10 cellular contexts compared by ENCODE assay signal in the genomic region with DNA sequence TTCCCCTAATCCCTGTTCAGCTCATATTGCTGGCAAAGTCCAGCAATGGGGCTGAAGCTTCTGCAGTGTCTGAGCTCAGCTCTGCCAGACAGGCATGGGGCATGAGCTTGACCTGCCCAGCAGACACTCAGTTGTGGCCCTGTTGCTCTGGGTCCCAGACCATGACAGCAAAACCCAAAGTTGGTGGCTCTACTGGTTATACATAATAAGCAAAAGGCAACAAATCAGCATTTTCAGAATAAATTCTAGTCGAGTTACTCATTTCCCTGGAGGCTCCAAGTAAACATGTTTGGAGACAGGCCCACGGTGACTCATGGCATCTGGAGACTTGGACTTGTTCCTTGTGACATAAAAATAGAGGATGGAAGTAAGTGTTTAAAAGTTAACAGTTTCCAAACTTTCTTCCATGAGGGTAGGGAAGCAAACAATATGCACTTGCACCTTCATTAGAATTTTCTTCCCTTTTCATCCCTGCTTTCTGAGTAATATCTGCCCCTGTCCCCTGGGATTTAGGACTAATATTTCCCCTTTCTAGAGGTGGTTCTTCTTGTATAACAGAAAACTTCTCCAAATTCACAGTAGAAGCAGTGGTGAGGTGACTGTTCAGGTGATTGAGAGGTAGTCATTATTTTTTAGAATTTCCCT.
DNase-seq lines count a peak whose midpoint lies in the region; ATAC-seq and TF ChIP-seq lines count a peak whose summit lies in the region.
"Had no signal": no experiment of that assay in that cellular context is flagged by ENCODE, and none has a peak within 500 bp of the region (broad histone marks: within the 10 kb centered on the region; RNA-seq: fewer than 3 reads in every experiment).

No MANE protein-coding gene starts in this region.

- intact Hi-C loops in breast epithelium (cut with DNase I; ENCODE audit: low total_unique reads), result no loop called here

- TF ChIP-seq CTCF in breast epithelium (IDR thresholded peaks at IDR 0.05) (no peak), suprapubic skin (IDR thresholded peaks at IDR 0.05) (no peak)

- TF ChIP-seq POLR2A in breast epithelium (IDR thresholded peaks at IDR 0.05) (no peak), suprapubic skin (IDR thresholded peaks at IDR 0.05) (no peak)

- no peaks in the 10 kb centered on the region for H3K27me3 ChIP-seq in breast epithelium
- no peaks in the 10 kb centered on the region for H3K27me3 ChIP-seq in suprapubic skin

- H3K4me1 Mint-ChIP-seq in natural killer cell treated with Interleukin-12 subunit alpha and Interleukin-12 subunit beta and Interleukin-15 and Interleukin-18, amount 100 ng/mL, for 72 hours (ENCODE audit: low read depth in 2 of 2), result no peaks in the 10 kb centered on the region

- H3K4me3 Mint-ChIP-seq in natural killer cell treated with Interleukin-12 subunit alpha and Interleukin-12 subunit beta and Interleukin-15 and Interleukin-18, amount 100 ng/mL, for 72 hours, result no peak overlapping the region

- no peaks in the 10 kb centered on the region for H3K9me3 ChIP-seq in breast epithelium
- H3K9me3 ChIP-seq in suprapubic skin, result no peaks in the 10 kb centered on the region

- no peak for ATAC-seq in natural killer cell treated with Interleukin-12 subunit alpha and Interleukin-12 subunit beta and Interleukin-15 and Interleukin-18, amount 100 ng/mL, for 72 hours

- no peaks in the 10 kb centered on the region for H3K36me3 Mint-ChIP-seq in natural killer cell treated with Interleukin-12 subunit alpha and Interleukin-12 subunit beta and Interleukin-15 and Interleukin-18, amount 100 ng/mL, for 72 hours

- no peaks in the 10 kb centered on the region for H3K9me3 Mint-ChIP-seq in natural killer cell treated with Interleukin-12 subunit alpha and Interleukin-12 subunit beta and Interleukin-15 and Interleukin-18, amount 100 ng/mL, for 72 hours

- no peak overlapping the region for H3K27ac Mint-ChIP-seq in natural killer cell treated with Interleukin-12 subunit alpha and Interleukin-12 subunit beta and Interleukin-15 and Interleukin-18, amount 100 ng/mL, for 72 hours

- peaks cover 0 to 3% of the 10 kb centered on the region in 2 donors for H3K27me3 Mint-ChIP-seq in natural killer cell treated with Interleukin-12 subunit alpha and Interleukin-12 subunit beta and Interleukin-15 and Interleukin-18, amount 100 ng/mL, for 72 hours

- H3K4me3 ChIP-seq in breast epithelium (no peak overlapping the region), suprapubic skin (no peak overlapping the region)

- no peak for TF ChIP-seq EP300 in suprapubic skin (IDR thresholded peaks at IDR 0.05)

- peak; percentile 39 for DNase-seq in HK-2 (ENCODE audit: unreplicated experiment)
- DNase-seq in breast epithelium (ENCODE audit: low spot score in 2 of 2), result peak; percentile 78 to 82
- DNase-seq in kidney tubule cell (ENCODE audit: low spot score), result peak; percentile 91
- DNase-seq in suprapubic skin (ENCODE audit: low spot score in 2 of 2), result peak; percentile 85 to 88
- DNase-seq in OCI-M2 (lab: John Stamatoyannopoulos, UW; ENCODE audit: unreplicated experiment), result no peak
- DNase-seq in natural killer cell treated with Interleukin-12 subunit alpha and Interleukin-12 subunit beta and Interleukin-15 and Interleukin-18, amount 100 ng/mL, for 72 hours (ENCODE audit: low spot score), result no peak
- no peak for DNase-seq in stimulated activated CD4-positive, alpha-beta T cell treated with anti-CD3 and anti-CD28 coated beads, Interleukin-15, amount 100 ng/mL, for 24 hours
- DNase-seq in DMS114 treated with DMSO at 0.1 percent for 48 hours (lab: John Stamatoyannopoulos, UW; ENCODE audit: unreplicated experiment), result no peak

- no peaks in the 10 kb centered on the region for H3K36me3 ChIP-seq in breast epithelium
- peaks cover 12% of the 10 kb centered on the region for H3K36me3 ChIP-seq in suprapubic skin

- H3K4me1 ChIP-seq in breast epithelium (peaks cover 0 to 4% of the 10 kb centered on the region in 2 donors), suprapubic skin (peaks cover 41% of the 10 kb centered on the region)

- peak overlapping the region; percentile 64 to 80 for H3K27ac ChIP-seq in breast epithelium
- H3K27ac ChIP-seq in suprapubic skin, result peak overlapping the region; percentile 72
- H3K27ac ChIP-seq: parathyroid adenoma, VCaP had no signal

- 4% methylated on average over 2 of the region's 2 CpGs for WGBS in suprapubic skin

Comparison
In these comparisons a context has a peak if more than half of its experiments do, and no peak if none do; other contexts are left out.
1. DNase-seq: peak in HK-2 (single experiment), breast epithelium (2 of 2), kidney tubule cell (single experiment) and suprapubic skin (2 of 2); none in OCI-M2 (single experiment), natural killer cell treated with Interleukin-12 subunit alpha and Interleukin-12 subunit beta and Interleukin-15 and Interleukin-18, amount 100 ng/mL, for 72 hours (single experiment), stimulated activated CD4-positive, alpha-beta T cell treated with anti-CD3 and anti-CD28 coated beads, Interleukin-15, amount 100 ng/mL, for 24 hours (single experiment) and DMS114 treated with DMSO at 0.1 percent for 48 hours (single experiment).